ENCODE assay signal across 17 cellular contexts in the genomic region with DNA sequence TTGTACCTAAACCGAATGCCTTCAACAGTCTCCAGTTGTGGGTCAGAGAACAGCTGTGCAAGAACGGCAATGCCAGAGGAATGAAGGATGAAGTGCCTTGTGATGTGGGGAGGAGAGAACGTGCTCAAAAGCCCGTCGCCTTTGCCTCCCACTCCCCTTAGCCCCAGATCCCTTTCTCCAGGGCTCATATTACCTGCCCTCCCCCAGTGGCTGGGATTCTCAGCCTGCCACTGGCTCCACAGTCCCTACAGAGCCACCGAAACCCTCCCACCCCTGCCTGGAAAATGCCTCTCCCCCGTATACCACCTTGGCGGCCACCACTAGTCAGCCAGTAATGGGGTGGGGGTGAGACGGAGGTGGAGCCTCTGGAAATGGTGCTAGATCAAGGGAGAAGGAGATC.
DNase-seq lines count a peak whose midpoint lies in the region; ATAC-seq and TF ChIP-seq lines count a peak whose summit lies in the region.
"Had no signal": no experiment of that assay in that cellular context is flagged by ENCODE, and none has a peak within 500 bp of the region (broad histone marks: within the 10 kb centered on the region; RNA-seq: fewer than 3 reads in every experiment).

No MANE protein-coding gene starts in this region.

- intact Hi-C loops in lower leg skin (cut with DNase I; ENCODE audit: low total_unique reads), result no loop called here

- WGBS in lower leg skin, 2 donors, result 87 to 96% methylated on average over 9 of the region's 9 CpGs

- ATAC-seq in GM18861 (IDR thresholded peaks at IDR 0.05; ENCODE audit: unreplicated experiment), result no peak
- ATAC-seq: activated naive CD8-positive, alpha-beta T cell treated with anti-CD3 and anti-CD28 coated beads, Interleukin-2, amount 50 U/mL, for 24 hours; activated T-helper 17 cell treated with anti-CD3 and anti-CD28 coated beads, Interleukin-2, amount 50 U/mL, for 72 hours; stimulated activated naive CD8-positive, alpha-beta T cell treated with anti-CD3 and anti-CD28 coated beads, Interleukin-15, Interleukin-2, amounts not matched to agents 100 U/mL and 50 U/mL, for 24 hours had no signal

- H3K4me3 ChIP-seq in WERI-Rb-1 (ENCODE audit: low read depth, low read length) (no peak overlapping the region), lower leg skin (ENCODE audit: low read depth, poor library complexity, severe bottlenecking) (no peak overlapping the region)
- H3K4me3 ChIP-seq: MG63 had no signal

- peaks cover 39% of the 10 kb centered on the region for H3K4me1 Mint-ChIP-seq in progenitor cell of endocrine pancreas (ENCODE audit: low read depth)
- H3K4me1 Mint-ChIP-seq: activated naive CD8-positive, alpha-beta T cell treated with anti-CD3 and anti-CD28 coated beads, Interleukin-2, amount 50 U/mL, for 24 hours; activated T-helper 17 cell treated with anti-CD3 and anti-CD28 coated beads, Interleukin-2, amount 50 U/mL, for 72 hours had no signal

- H3K27ac Mint-ChIP-seq in progenitor cell of endocrine pancreas, result no peak overlapping the region
- H3K27ac Mint-ChIP-seq: activated B cell treated with CpG ODN at 0.5 μM for 24 hours; activated naive CD8-positive, alpha-beta T cell treated with anti-CD3 and anti-CD28 coated beads, Interleukin-2, amount 50 U/mL, for 24 hours; activated T-helper 17 cell treated with anti-CD3 and anti-CD28 coated beads, Interleukin-2, amount 50 U/mL, for 72 hours had no signal

- H3K4me3 Mint-ChIP-seq in progenitor cell of endocrine pancreas (ENCODE audit: low read depth), result no peak overlapping the region
- H3K4me3 Mint-ChIP-seq: activated B cell treated with CpG ODN at 0.5 μM for 24 hours; activated naive CD8-positive, alpha-beta T cell treated with anti-CD3 and anti-CD28 coated beads, Interleukin-2, amount 50 U/mL, for 24 hours; activated T-helper 17 cell treated with anti-CD3 and anti-CD28 coated beads, Interleukin-2, amount 50 U/mL, for 72 hours had no signal

- H3K27me3 ChIP-seq in WERI-Rb-1 (ENCODE audit: insufficient read depth, low read depth, severe bottlenecking), result no peaks in the 10 kb centered on the region
- H3K27me3 ChIP-seq: MG63 had no signal

- H3K27me3 Mint-ChIP-seq in progenitor cell of endocrine pancreas, result no peaks in the 10 kb centered on the region
- H3K27me3 Mint-ChIP-seq: activated B cell treated with CpG ODN at 0.5 μM for 24 hours; activated naive CD8-positive, alpha-beta T cell treated with anti-CD3 and anti-CD28 coated beads, Interleukin-2, amount 50 U/mL, for 24 hours; activated T-helper 17 cell treated with anti-CD3 and anti-CD28 coated beads, Interleukin-2, amount 50 U/mL, for 72 hours had no signal

- H3K9me3 Mint-ChIP-seq in progenitor cell of endocrine pancreas (ENCODE audit: low read depth), result no peaks in the 10 kb centered on the region
- H3K9me3 Mint-ChIP-seq: activated B cell treated with CpG ODN at 0.5 μM for 24 hours; activated naive CD8-positive, alpha-beta T cell treated with anti-CD3 and anti-CD28 coated beads, Interleukin-2, amount 50 U/mL, for 24 hours; activated T-helper 17 cell treated with anti-CD3 and anti-CD28 coated beads, Interleukin-2, amount 50 U/mL, for 72 hours had no signal

- TF ChIP-seq CTCF in WERI-Rb-1 (IDR thresholded peaks at IDR 0.05; ENCODE audit: low read depth, low read length) (no peak), lower leg skin (IDR thresholded peaks at IDR 0.05) (no peak), progenitor cell of endocrine pancreas (IDR thresholded peaks at IDR 0.05; ENCODE audit: unreplicated experiment) (no peak)

- no peaks in the 10 kb centered on the region for H3K36me3 Mint-ChIP-seq in progenitor cell of endocrine pancreas (ENCODE audit: insufficient read depth)

- peak; percentile 37 for DNase-seq in ELF-1 (ENCODE audit: low read depth, low spot score)
- peak; percentile 25 for DNase-seq in WERI-Rb-1
- DNase-seq in lower leg skin (ENCODE audit: low spot score in 2 of 2), result peak; percentile 11 to 76
- peak; percentile 4 for DNase-seq in progenitor cell of endocrine pancreas (ENCODE audit: low spot score, unreplicated experiment)
- no peak for DNase-seq in NCI-H1694 (lab: John Stamatoyannopoulos, UW)
- no peak for DNase-seq in middle frontal gyrus (ENCODE audit: extremely low spot score, low spot score)
- no peak for DNase-seq in GOT3 (lab: John Stamatoyannopoulos, UW)
- DNase-seq: activated B cell treated with CpG ODN at 0.5 μM for 24 hours; activated naive CD8-positive, alpha-beta T cell treated with anti-CD3 and anti-CD28 coated beads, Interleukin-2, amount 50 U/mL, for 24 hours; effector CD8-positive, alpha-beta T cell; MG63; NCI-H1694 treated with DMSO at 0.1 percent for 48 hours; NCI-H2227 treated with DMSO at 0.1 percent for 48 hours; RPMI8226; stimulated activated naive CD8-positive, alpha-beta T cell treated with anti-CD3 and anti-CD28 coated beads, Interleukin-15, Interleukin-2, amounts not matched to agents 100 U/mL and 50 U/mL, for 24 hours had no signal

- no peaks in the 10 kb centered on the region for H3K36me3 ChIP-seq in WERI-Rb-1
- H3K36me3 ChIP-seq: MG63 had no signal

- no peak for TF ChIP-seq POLR2A in lower leg skin (IDR thresholded peaks at IDR 0.05)

- H3K27ac ChIP-seq in WERI-Rb-1, result peak overlapping the region; percentile 53

- H3K9me3 ChIP-seq in WERI-Rb-1 (ENCODE audit: severe bottlenecking), result no peaks in the 10 kb centered on the region
- H3K9me3 ChIP-seq: MG63 had no signal

Comparison
In these comparisons a context has a peak if more than half of its experiments do, and no peak if none do; other contexts are left out.
1. DNase-seq: peak in ELF-1 (single experiment), WERI-Rb-1 (single experiment), lower leg skin (2 of 2) and progenitor cell of endocrine pancreas (single experiment); none in NCI-H1694 (single experiment), middle frontal gyrus (single experiment) and GOT3 (single experiment).